In genomic region chr13:99374169-99374991, GRCh38 we compare ENCODE assay signal across 10 cellular contexts.
DNase-seq lines count a peak whose midpoint lies in the region; ATAC-seq and TF ChIP-seq lines count a peak whose summit lies in the region.
"Had no signal": no experiment of that assay in that cellular context is flagged by ENCODE, and none has a peak within 500 bp of the region (broad histone marks: within the 10 kb centered on the region; RNA-seq: fewer than 3 reads in every experiment).

No MANE protein-coding gene starts in this region.

- no peak overlapping the region for H2AFZ ChIP-seq in SK-N-SH (ENCODE audit: low read depth)

- peak overlapping the region; percentile 81 for H3K27ac Mint-ChIP-seq in activated CD8-positive, alpha-beta T cell treated with anti-CD3 and anti-CD28 coated beads for 36 hours

- no peak for TF ChIP-seq EP300 in SK-N-SH (IDR thresholded peaks at IDR 0.05; ENCODE audit: borderline replicate concordance in 1 of 2, low read depth in 1 of 2, low read length in 1 of 2)

- no peak overlapping the region for H3K4me3 ChIP-seq in right atrium auricular region
- H3K4me3 ChIP-seq in SK-N-SH (ENCODE audit: low read depth in 2 of 2, low read length in 1 of 2): no peak overlapping the region
- H3K4me3 ChIP-seq: colonic mucosa had no signal

- no peak for TF ChIP-seq RAD21 in SK-N-SH (IDR thresholded peaks at IDR 0.05; ENCODE audit: low read length)

- H3K36me3 Mint-ChIP-seq in activated CD8-positive, alpha-beta T cell treated with anti-CD3 and anti-CD28 coated beads for 36 hours (ENCODE audit: low read depth): peaks cover 79% of the 10 kb centered on the region

- no peaks in the 10 kb centered on the region for H3K9me3 Mint-ChIP-seq in activated CD8-positive, alpha-beta T cell treated with anti-CD3 and anti-CD28 coated beads for 36 hours

- H3K9me3 ChIP-seq in right atrium auricular region (peaks cover 0 to 4% of the 10 kb centered on the region in 2 donors), SK-N-SH (no peaks in the 10 kb centered on the region)
- H3K9me3 ChIP-seq: colonic mucosa had no signal

- H3K27ac ChIP-seq in right atrium auricular region (no peak overlapping the region), SK-N-SH (ENCODE audit: low read depth in 2 of 2, low read length in 1 of 2) (no peak overlapping the region)

- intact Hi-C loops in Right ventricle myocardium inferior (cut with DNase I): no loop called here
- intact Hi-C loops in activated CD8-positive, alpha-beta T cell treated with anti-CD3 and anti-CD28 coated beads for 36 hours (cut with micrococcal nuclease): no loop called here

- peaks cover 86% of the 10 kb centered on the region for H3K4me1 Mint-ChIP-seq in activated CD8-positive, alpha-beta T cell treated with anti-CD3 and anti-CD28 coated beads for 36 hours (ENCODE audit: low read depth)

- DNase-seq in right atrium auricular region (ENCODE audit: low spot score) (peak; percentile 43), Right ventricle myocardium inferior (ENCODE audit: missing footprints) (no peak), occipital lobe (lab: John Stamatoyannopoulos, UW) (no peak), iPS-NIHi7 (ENCODE audit: extremely low spot score) (no peak), SK-N-SH (no peak)
- DNase-seq in activated CD8-positive, alpha-beta T cell treated with anti-CD3 and anti-CD28 coated beads for 36 hours: no peak
- DNase-seq: stimulated activated CD4-positive, alpha-beta T cell treated with anti-CD3 and anti-CD28 coated beads, Interleukin-1b, Interleukin-23, amount 100 ng/mL, for 48 hours had no signal

- no peaks in the 10 kb centered on the region for H3K79me2 ChIP-seq in SK-N-SH (ENCODE audit: insufficient read depth)

- CTCF ChIA-PET in activated CD8-positive, alpha-beta T cell treated with anti-CD3 and anti-CD28 coated beads for 36 hours (lab: Charles Lee): interaction anchor here (1.3 to 19.3 kb wide), 4 partner anchors 8 to 104 kb away, joined by 3 to 395 read pairs (median 150); no protein-coding TSS in a partner anchor
- CTCF ChIA-PET in SK-N-SH (lab: Yijun Ruan, JAX): interaction anchor here (1.0 to 2.0 kb wide), 2 partner anchors 11 to 62 kb away, joined by 3 to 7 read pairs; no protein-coding TSS in a partner anchor

- no peak overlapping the region for H3K4me3 Mint-ChIP-seq in activated CD8-positive, alpha-beta T cell treated with anti-CD3 and anti-CD28 coated beads for 36 hours

- peaks cover 25% of the 10 kb centered on the region for H3K36me3 ChIP-seq in right atrium auricular region
- peaks cover 9 to 17% of the 10 kb centered on the region in 2 experiments for H3K36me3 ChIP-seq in SK-N-SH (replicated peaks in 1 of 2; ENCODE audit: control insufficient read depth in 1 of 2, insufficient read depth in 2 of 2, low read length in 1 of 2)
- H3K36me3 ChIP-seq: colonic mucosa had no signal

- H3K27me3 Mint-ChIP-seq in activated CD8-positive, alpha-beta T cell treated with anti-CD3 and anti-CD28 coated beads for 36 hours: no peaks in the 10 kb centered on the region

- H3K27me3 ChIP-seq in right atrium auricular region (no peaks in the 10 kb centered on the region), SK-N-SH (ENCODE audit: insufficient read depth) (no peaks in the 10 kb centered on the region)
- H3K27me3 ChIP-seq: colonic mucosa had no signal

- 98% methylated on average over 10 of the region's 10 CpGs for WGBS in SK-N-SH (ENCODE audit: low lambda C conversion rate)

- no peak overlapping the region for H3K9ac ChIP-seq in SK-N-SH

- H4K20me1 ChIP-seq in SK-N-SH (ENCODE audit: insufficient read depth): no peaks in the 10 kb centered on the region

- H3K9me2 ChIP-seq in SK-N-SH: no peaks in the 10 kb centered on the region

- no peak overlapping the region for H3K4me2 ChIP-seq in SK-N-SH

- POLR2A ChIA-PET in activated CD8-positive, alpha-beta T cell treated with anti-CD3 and anti-CD28 coated beads for 36 hours (lab: Charles Lee): interaction anchor here (1.0 to 1.6 kb wide), 3 partner anchors 13 to 160 kb away, joined by 3 to 6 read pairs (median 6); no protein-coding TSS in a partner anchor
- POLR2A ChIA-PET in SK-N-SH (lab: Yijun Ruan, JAX): interaction anchor here (1.2 kb wide), 1 partner anchor 33 kb away, joined by 4 read pairs; no protein-coding TSS in a partner anchor

- no peaks in the 10 kb centered on the region for H3F3A ChIP-seq in SK-N-SH (replicated peaks; ENCODE audit: insufficient read depth)

- ATAC-seq in Right ventricle myocardium inferior (no peak), HG02943 (IDR thresholded peaks at IDR 0.05; ENCODE audit: low read depth, unreplicated experiment) (peak; percentile 27), HG02981 (IDR thresholded peaks at IDR 0.05; ENCODE audit: unreplicated experiment) (no peak)
- no peak for ATAC-seq in activated CD8-positive, alpha-beta T cell treated with anti-CD3 and anti-CD28 coated beads for 36 hours

- H3K4me1 ChIP-seq in right atrium auricular region (peaks cover 0 to 6% of the 10 kb centered on the region in 2 donors), SK-N-SH (ENCODE audit: control insufficient read depth in 1 of 2, insufficient read depth in 2 of 2, low read depth in 1 of 2, low read length in 1 of 2) (no peaks in the 10 kb centered on the region)
- H3K4me1 ChIP-seq: colonic mucosa had no signal

- TF ChIP-seq CTCF in right atrium auricular region (IDR thresholded peaks at IDR 0.05) (no peak), SK-N-SH (IDR thresholded peaks at IDR 0.05) (no peak)
- TF ChIP-seq CTCF in activated CD8-positive, alpha-beta T cell treated with anti-CD3 and anti-CD28 coated beads for 36 hours (IDR thresholded peaks at IDR 0.05): no peak

TF ChIP-seq in SK-N-SH, 30 proteins besides CTCF, POLR2A, EP300 and RAD21 (continues in another document):
- TF ChIP-seq PBX3 (IDR thresholded peaks at IDR 0.05): no peak
- TF ChIP-seq ZBTB33 (IDR thresholded peaks at IDR 0.05; ENCODE audit: borderline replicate concordance, low read depth): no peak
- no peak for TF ChIP-seq POLR2AphosphoS5 (IDR thresholded peaks at IDR 0.05; ENCODE audit: low read depth, low read length)
- no peak for TF ChIP-seq MXI1 (IDR thresholded peaks at IDR 0.05; ENCODE audit: low read depth, low read length)
- no peak for TF ChIP-seq REST (IDR thresholded peaks at IDR 0.05; ENCODE audit: low read depth, low read length)
- no peak for TF ChIP-seq ELF1 (IDR thresholded peaks at IDR 0.05)
- TF ChIP-seq FOXM1 (IDR thresholded peaks at IDR 0.05; ENCODE audit: low read depth): no peak
- TF ChIP-seq TAF1 (IDR thresholded peaks at IDR 0.05; ENCODE audit: borderline replicate concordance, low read depth, low read length): no peak
- TF ChIP-seq RFX5 (IDR thresholded peaks at IDR 0.05; ENCODE audit: low read length): no peak
- TF ChIP-seq JUND (IDR thresholded peaks at IDR 0.05): no peak
- no peak for TF ChIP-seq FOXJ3 (CRISPR knock-in tag; IDR thresholded peaks at IDR 0.05)
- no peak for TF ChIP-seq MAX (IDR thresholded peaks at IDR 0.05; ENCODE audit: low read depth)
- TF ChIP-seq SMC3 (IDR thresholded peaks at IDR 0.05; ENCODE audit: low read depth, low read length): no peak
